ENCODE assay signal across 15 cellular contexts in the genomic region with DNA sequence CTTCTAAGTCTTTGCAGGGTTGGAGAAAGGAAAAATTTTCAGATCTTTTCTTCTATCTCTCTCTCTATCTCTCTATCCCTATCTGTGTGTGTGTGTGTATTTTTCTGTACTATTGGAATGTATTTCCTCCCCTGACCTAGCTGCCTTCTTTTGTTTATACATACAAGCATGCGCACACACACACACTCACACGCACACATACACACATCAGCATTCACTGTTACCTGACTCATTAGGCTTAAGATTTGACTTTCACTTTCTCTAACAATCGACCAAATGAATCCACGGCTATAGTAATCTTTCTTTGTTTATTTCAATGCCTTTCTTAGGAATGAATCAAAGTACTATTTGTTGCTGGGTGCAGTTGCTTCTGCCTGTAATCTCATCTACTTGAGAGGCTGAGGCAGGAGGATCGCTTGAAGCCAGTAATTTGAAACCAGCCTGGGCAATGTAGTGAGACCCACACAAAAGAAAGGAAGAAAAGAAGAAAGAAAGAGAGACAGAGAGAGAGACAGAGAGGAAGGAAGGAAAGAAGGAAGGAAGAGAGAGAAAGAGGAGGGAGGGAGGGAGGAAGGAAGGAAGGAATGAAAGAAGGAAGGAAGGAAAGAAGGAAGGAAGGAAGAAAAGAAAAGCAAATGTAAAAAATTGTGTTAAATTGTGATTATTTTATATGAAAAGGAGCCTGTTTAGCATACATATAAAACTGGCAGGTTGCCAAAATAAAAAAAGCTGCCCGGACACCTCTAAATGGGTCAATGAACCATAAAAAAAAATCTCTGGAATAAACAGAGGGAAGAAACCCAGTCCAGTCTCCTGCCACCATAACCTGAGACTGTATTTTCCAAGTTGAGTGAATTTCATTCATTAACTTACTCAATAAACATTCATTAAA.
A peak's percentile ranks its signal among the peaks of the same experiment; 100 is the strongest.
DNase-seq lines count a peak whose midpoint lies in the region; ATAC-seq and TF ChIP-seq lines count a peak whose summit lies in the region.
"Had no signal": no experiment of that assay in that cellular context is flagged by ENCODE, and none has a peak within 500 bp of the region (broad histone marks: within the 10 kb centered on the region; RNA-seq: fewer than 3 reads in every experiment).

No MANE protein-coding gene starts in this region.

- H3K9ac ChIP-seq in mucosa of rectum (ENCODE audit: low read depth in 1 of 2, low read length in 2 of 2): no peak overlapping the region

- peak; percentile 5 for DNase-seq in EL
- DNase-seq in OCI-M1 (lab: John Stamatoyannopoulos, UW): peak; percentile 31
- DNase-seq in epithelial cell of esophagus (ENCODE audit: low read depth): peak; percentile 65
- no peak for DNase-seq in natural killer cell
- DNase-seq in NCI-H146 (lab: John Stamatoyannopoulos, UW): no peak
- no peak for DNase-seq in heart right ventricle
- DNase-seq: activated gamma-delta T cell; CD8-positive, alpha-beta memory T cell; hypothalamus; KG1; NCI-H1694; T1000 had no signal

- H3K4me1 ChIP-seq in mucosa of rectum (ENCODE audit: control insufficient read depth in 2 of 2, insufficient read depth in 2 of 2, low read length in 2 of 2) (peaks cover 0 to 17% of the 10 kb centered on the region in 2 donors), heart right ventricle (no peaks in the 10 kb centered on the region)

- intact Hi-C loops in natural killer cell (cut with micrococcal nuclease) (no loop called here), heart right ventricle (cut with DNase I) (no loop called here)

- H3K36me3 Mint-ChIP-seq in natural killer cell: no peaks in the 10 kb centered on the region
- H3K36me3 Mint-ChIP-seq: CD8-positive, alpha-beta memory T cell had no signal

- no peak for ATAC-seq in natural killer cell
- no peak for ATAC-seq in GM19455 (IDR thresholded peaks at IDR 0.05; ENCODE audit: unreplicated experiment)
- ATAC-seq in heart right ventricle: no peak

- TF ChIP-seq CTCF in epithelial cell of esophagus (IDR thresholded peaks at IDR 0.05; ENCODE audit: insufficient read depth, low read depth, low read length, missing control alignments) (no peak), natural killer cell (IDR thresholded peaks at IDR 0.05) (no peak), heart right ventricle (IDR thresholded peaks at IDR 0.05) (no peak)

- H3K4me1 Mint-ChIP-seq in natural killer cell: no peaks in the 10 kb centered on the region
- H3K4me1 Mint-ChIP-seq: CD8-positive, alpha-beta memory T cell had no signal

- no peaks in the 10 kb centered on the region for H3K9me3 ChIP-seq in mucosa of rectum (ENCODE audit: control insufficient read depth in 2 of 2, low read length in 2 of 2)
- H3K9me3 ChIP-seq in heart right ventricle: no peaks in the 10 kb centered on the region

- WGBS in heart right ventricle, 2 donors: 73 to 81% methylated on average over 6 of the region's 6 CpGs

- H3K4me3 Mint-ChIP-seq in natural killer cell: no peak overlapping the region

- H3K27ac Mint-ChIP-seq in natural killer cell: no peak overlapping the region
- H3K27ac Mint-ChIP-seq: CD8-positive, alpha-beta memory T cell had no signal

- no peaks in the 10 kb centered on the region for H3K36me3 ChIP-seq in mucosa of rectum (ENCODE audit: control insufficient read depth in 2 of 2, insufficient read depth in 2 of 2, low read length in 2 of 2)
- H3K36me3 ChIP-seq in heart right ventricle: no peaks in the 10 kb centered on the region

- H3K27me3 Mint-ChIP-seq in natural killer cell (ENCODE audit: low read depth in 2 of 2): peaks cover 0 to 7% of the 10 kb centered on the region in 2 donors

- H3K9me3 Mint-ChIP-seq in natural killer cell: peaks cover 0 to 3% of the 10 kb centered on the region in 2 donors

- no peaks in the 10 kb centered on the region for H3K27me3 ChIP-seq in mucosa of rectum (ENCODE audit: control insufficient read depth in 2 of 2, insufficient read depth in 2 of 2, low read length in 2 of 2)
- peaks cover 0 to 2% (median 0%) of the 10 kb centered on the region in 7 donors for H3K27me3 ChIP-seq in heart right ventricle

- H3K27ac ChIP-seq in mucosa of rectum (ENCODE audit: low read depth in 2 of 2, low read length in 2 of 2): peak overlapping the region in 1 of 2 donors; percentile 34
- no peak overlapping the region for H3K27ac ChIP-seq in heart right ventricle
- H3K27ac ChIP-seq: skin epidermis had no signal

- no peak overlapping the region for H3K4me3 ChIP-seq in epithelial cell of esophagus (ENCODE audit: low read length)
- peak overlapping the region; percentile 51 to 55 for H3K4me3 ChIP-seq in mucosa of rectum (ENCODE audit: low read length in 2 of 2)
- H3K4me3 ChIP-seq in heart right ventricle: no peak overlapping the region
- H3K4me3 ChIP-seq: skin epidermis had no signal

Comparison
In these comparisons a context has a peak if more than half of its experiments do, and no peak if none do; other contexts are left out.
1. DNase-seq: peak in EL (single experiment), OCI-M1 (single experiment) and epithelial cell of esophagus (single experiment); none in natural killer cell (single experiment), NCI-H146 (single experiment) and heart right ventricle (0 of 2).
2. H3K4me3 ChIP-seq: peak in mucosa of rectum (2 of 2); none in epithelial cell of esophagus (single experiment) and heart right ventricle (0 of 10).